ENCODE assay signal across 27 cellular contexts in genomic region chr1:98723574-98723973, GRCh38.
"Had no signal": no experiment of that assay in that cellular context is flagged by ENCODE, and none has a peak within 500 bp of the region (broad histone marks: within the 10 kb centered on the region; RNA-seq: fewer than 3 reads in every experiment).

No MANE protein-coding gene starts in this region.

- H3K4me1 Mint-ChIP-seq: mesothelial cell of epicardium; naive B cell; natural killer cell; stimulated activated naive B cell treated with anti-CD40 and anti-IgM and Interleukin-4, amounts not matched to agents 10 μg/mL and 1 μg/mL and 100 μg/mL, for 72 hours had no signal

- H3K27ac Mint-ChIP-seq: mesothelial cell of epicardium; naive B cell; natural killer cell; progenitor cell of endocrine pancreas; stimulated activated naive B cell treated with anti-CD40 and anti-IgM and Interleukin-4, amounts not matched to agents 10 μg/mL and 1 μg/mL and 100 μg/mL, for 72 hours had no signal

- H3K4me1 ChIP-seq: left ventricle myocardium inferior, stomach, suprapubic skin, upper lobe of right lung had no signal

- H3K4me3 Mint-ChIP-seq: mesothelial cell of epicardium; naive B cell; natural killer cell; stimulated activated naive B cell treated with anti-CD40 and anti-IgM and Interleukin-4, amounts not matched to agents 10 μg/mL and 1 μg/mL and 100 μg/mL, for 72 hours had no signal

- H3K27me3 ChIP-seq: ovary, stomach, suprapubic skin, tibial artery, upper lobe of right lung had no signal

- H3K27ac ChIP-seq: left ventricle myocardium inferior, ovary, skin epidermis, stomach, suprapubic skin, thoracic aorta, tibial artery, upper lobe of right lung had no signal

- H3K36me3 ChIP-seq: ovary, suprapubic skin, upper lobe of right lung had no signal

- H3K36me3 Mint-ChIP-seq: natural killer cell; stimulated activated naive B cell treated with anti-CD40 and anti-IgM and Interleukin-4, amounts not matched to agents 10 μg/mL and 1 μg/mL and 100 μg/mL, for 72 hours had no signal

- H3K27me3 Mint-ChIP-seq: progenitor cell of endocrine pancreas; stimulated activated naive B cell treated with anti-CD40 and anti-IgM and Interleukin-4, amounts not matched to agents 10 μg/mL and 1 μg/mL and 100 μg/mL, for 72 hours had no signal

- DNase-seq: hippocampal formation; kidney glomerular epithelial cell; left colon; left ventricle myocardium inferior; mesendoderm; naive B cell; natural killer cell; ovary; retina; right cardiac atrium; stimulated activated CD4-positive, alpha-beta T cell treated with anti-CD3 and anti-CD28 coated beads, Interleukin-12 subunit alpha, Interleukin-12 subunit beta, amount 100 ng/mL, for 4 hours; stimulated activated CD4-positive, alpha-beta T cell treated with anti-CD3 and anti-CD28 coated beads, Interleukin-15, amount 100 ng/mL, for 24 hours; stimulated activated CD4-positive, alpha-beta T cell treated with anti-CD3 and anti-CD28 coated beads, Interleukin-2, amount 100 ng/mL, for 24 hours; stimulated activated CD4-positive, alpha-beta T cell treated with anti-CD3 and anti-CD28 coated beads, Interleukin-4, amount 100 ng/mL, for 1 hour; stimulated activated naive B cell treated with anti-CD40 and anti-IgM and Interleukin-4, amounts not matched to agents 10 μg/mL and 1 μg/mL and 100 μg/mL, for 72 hours; stimulated activated naive CD8-positive, alpha-beta T cell treated with anti-CD3 and anti-CD28 coated beads, Interleukin-15, Interleukin-2, amounts not matched to agents 100 U/mL and 50 U/mL, for 24 hours; stomach; tibial artery; trophoblast cell; upper lobe of right lung had no signal

- ATAC-seq: left colon; natural killer cell; right cardiac atrium; sciatic nerve; stimulated activated naive B cell treated with anti-CD40 and anti-IgM and Interleukin-4, amounts not matched to agents 10 μg/mL and 1 μg/mL and 100 μg/mL, for 72 hours; stimulated activated naive CD8-positive, alpha-beta T cell treated with anti-CD3 and anti-CD28 coated beads, Interleukin-15, Interleukin-2, amounts not matched to agents 100 U/mL and 50 U/mL, for 24 hours; upper lobe of right lung had no signal

- H3K9me3 ChIP-seq: ovary, stomach, suprapubic skin, thoracic aorta, tibial artery, upper lobe of right lung had no signal

- H3K4me3 ChIP-seq: left ventricle myocardium inferior, lung, ovary, skin epidermis, stomach, suprapubic skin, thoracic aorta, tibial artery, upper lobe of right lung had no signal
